ENCODE assay signal across 1 cellular context in genomic region chr19:4014541-4015491, GRCh38.
TF ChIP-seq lines count a peak whose summit lies in the region.

No MANE protein-coding gene starts in this region.

TF ChIP-seq in GM23338, 12 proteins besides CTCF, POLR2A, EP300 and RAD21 (continued from another document):
- TF ChIP-seq REST (IDR thresholded peaks at IDR 0.05; ENCODE audit: unreplicated experiment) = no peak
